Comparison of ENCODE assay signal across 1 cellular context in the genomic region with DNA sequence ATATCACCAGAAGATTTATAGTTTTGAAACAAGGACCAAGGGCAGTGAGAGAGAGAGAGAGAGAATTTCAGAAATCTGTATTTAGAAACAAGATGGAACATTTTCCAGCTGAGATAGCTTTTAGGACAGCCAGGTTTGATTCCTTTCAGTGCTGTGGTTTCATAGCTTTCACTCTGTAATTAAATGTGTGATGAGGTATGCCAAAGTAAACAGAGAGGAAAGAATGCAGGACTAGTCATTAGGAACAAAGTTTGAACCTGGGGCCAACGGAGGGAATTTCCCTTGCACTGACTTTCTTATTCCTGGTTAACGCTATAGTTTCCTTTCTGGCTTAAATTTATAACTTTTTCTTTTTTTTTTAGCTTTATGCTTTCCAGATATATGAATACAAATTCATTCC.
TF ChIP-seq lines count a peak whose summit lies in the region.

No MANE protein-coding gene starts in this region.

TF ChIP-seq in HepG2, 621 proteins besides CTCF, POLR2A, EP300 and RAD21 (continued from another document and continues in another):
- TF ChIP-seq, protein P1, sequence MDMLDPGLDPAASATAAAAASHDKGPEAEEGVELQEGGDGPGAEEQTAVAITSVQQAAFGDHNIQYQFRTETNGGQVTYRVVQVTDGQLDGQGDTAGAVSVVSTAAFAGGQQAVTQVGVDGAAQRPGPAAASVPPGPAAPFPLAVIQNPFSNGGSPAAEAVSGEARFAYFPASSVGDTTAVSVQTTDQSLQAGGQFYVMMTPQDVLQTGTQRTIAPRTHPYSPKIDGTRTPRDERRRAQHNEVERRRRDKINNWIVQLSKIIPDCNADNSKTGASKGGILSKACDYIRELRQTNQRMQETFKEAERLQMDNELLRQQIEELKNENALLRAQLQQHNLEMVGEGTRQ (IDR thresholded peaks at IDR 0.05; ENCODE audit: low read depth, low read length), result no peak
- TF ChIP-seq, protein P1 (CRISPR knock-in tag; IDR thresholded peaks at IDR 0.05; ENCODE audit: borderline replicate concordance), result no peak
- TF ChIP-seq ZNF205 (CRISPR knock-in tag; IDR thresholded peaks at IDR 0.05) (no peak), HHEX (CRISPR knock-in tag; IDR thresholded peaks at IDR 0.05) (no peak), ZNF83 (CRISPR knock-in tag; IDR thresholded peaks at IDR 0.05; ENCODE audit: borderline replicate concordance) (no peak), CENPT (CRISPR knock-in tag; IDR thresholded peaks at IDR 0.05; ENCODE audit: low read depth) (no peak), SALL1 (CRISPR knock-in tag; IDR thresholded peaks at IDR 0.05) (no peak), CREB1 (IDR thresholded peaks at IDR 0.05) (no peak), CREB1 (CRISPR knock-in tag; IDR thresholded peaks at IDR 0.05) (no peak), ZBTB44 (CRISPR knock-in tag; IDR thresholded peaks at IDR 0.05) (no peak), NFE2 (CRISPR knock-in tag; IDR thresholded peaks at IDR 0.05) (no peak), ZMYM2 (CRISPR knock-in tag; IDR thresholded peaks at IDR 0.05) (no peak), NKX3-1 (CRISPR knock-in tag; IDR thresholded peaks at IDR 0.05) (no peak), ZSCAN21 (CRISPR knock-in tag; IDR thresholded peaks at IDR 0.05; ENCODE audit: borderline replicate concordance) (no peak), RELA (CRISPR knock-in tag; IDR thresholded peaks at IDR 0.05) (peak; percentile 43; the same call in 1 of the 2 replicates), ZKSCAN5 (CRISPR knock-in tag; IDR thresholded peaks at IDR 0.05) (no peak), SOX13 (IDR thresholded peaks at IDR 0.05) (no peak), SOX13 (CRISPR knock-in tag; conservative IDR thresholded peaks at IDR 0.05 in 1 of 2, IDR thresholded peaks at IDR 0.05 in 1 of 2) (0 out of 4 replicates have a peak, but pooled peaks of 1 of the 2 experiments have one; percentile 44), FIP1L1 (IDR thresholded peaks at IDR 0.05; ENCODE audit: borderline replicate concordance, insufficient read depth, low read depth, low read length) (no peak), MED1 (CRISPR knock-in tag; IDR thresholded peaks at IDR 0.05) (no peak), FOXK2 (IDR thresholded peaks at IDR 0.05) (no peak), ZSCAN30 (CRISPR knock-in tag; IDR thresholded peaks at IDR 0.05) (no peak), PHB2 (IDR thresholded peaks at IDR 0.05; ENCODE audit: partially characterized antibody) (no peak), BORCS8-MEF2B (CRISPR knock-in tag; IDR thresholded peaks at IDR 0.05) (no peak), STAT6 (CRISPR knock-in tag; IDR thresholded peaks at IDR 0.05; ENCODE audit: borderline replicate concordance) (no peak), ZNF788 (CRISPR knock-in tag; IDR thresholded peaks at IDR 0.05; ENCODE audit: borderline replicate concordance) (no peak), TCF7L2 (IDR thresholded peaks at IDR 0.05; ENCODE audit: low read depth, low read length) (no peak), ZNF567 (CRISPR knock-in tag; IDR thresholded peaks at IDR 0.05; ENCODE audit: borderline replicate concordance) (no peak), NFKBIZ (CRISPR knock-in tag; IDR thresholded peaks at IDR 0.05) (0 out of 2 replicates have a peak, but pooled peaks have one; percentile 66), SMAD9 (CRISPR knock-in tag; IDR thresholded peaks at IDR 0.05) (no peak), NR2F2 (IDR thresholded peaks at IDR 0.05; ENCODE audit: borderline replicate concordance, low read depth) (no peak), ELF4 (CRISPR knock-in tag; IDR thresholded peaks at IDR 0.05; ENCODE audit: borderline replicate concordance) (no peak), ZNF441 (CRISPR knock-in tag; IDR thresholded peaks at IDR 0.05; ENCODE audit: borderline replicate concordance) (no peak), IKZF4 (CRISPR knock-in tag; IDR thresholded peaks at IDR 0.05; ENCODE audit: borderline replicate concordance, low read depth, not compliant biosample characterization) (no peak), TFE3 (CRISPR knock-in tag; IDR thresholded peaks at IDR 0.05) (no peak), BRCA1 (CRISPR knock-in tag; IDR thresholded peaks at IDR 0.05) (no peak), ATF6 (CRISPR knock-in tag; conservative IDR thresholded peaks at IDR 0.05) (no peak), FOXJ3 (CRISPR knock-in tag; IDR thresholded peaks at IDR 0.05; ENCODE audit: borderline replicate concordance) (no peak), ZNF800 (CRISPR knock-in tag; IDR thresholded peaks at IDR 0.05) (no peak), CEBPG (CRISPR knock-in tag; IDR thresholded peaks at IDR 0.05) (0 out of 2 replicates have a peak, but pooled peaks have one; percentile 5), TAF1 (CRISPR knock-in tag; IDR thresholded peaks at IDR 0.05) (no peak), ETV5 (CRISPR knock-in tag; IDR thresholded peaks at IDR 0.05; ENCODE audit: borderline replicate concordance) (peak; percentile 48; the same call in 1 of the 2 replicates), ZNF660 (CRISPR knock-in tag; IDR thresholded peaks at IDR 0.05; ENCODE audit: borderline replicate concordance, low read depth) (no peak), SOX6 (IDR thresholded peaks at IDR 0.05) (no peak), SOX6 (CRISPR knock-in tag; IDR thresholded peaks at IDR 0.05) (peak; percentile 18; the same call in 1 of the 2 replicates), KMT2A (CRISPR knock-in tag; IDR thresholded peaks at IDR 0.05) (no peak), RCOR2 (CRISPR knock-in tag; IDR thresholded peaks at IDR 0.05) (no peak)
- TF ChIP-seq, protein P2, sequence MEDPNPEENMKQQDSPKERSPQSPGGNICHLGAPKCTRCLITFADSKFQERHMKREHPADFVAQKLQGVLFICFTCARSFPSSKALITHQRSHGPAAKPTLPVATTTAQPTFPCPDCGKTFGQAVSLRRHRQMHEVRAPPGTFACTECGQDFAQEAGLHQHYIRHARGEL (CRISPR knock-in tag; IDR thresholded peaks at IDR 0.05), result no peak
- TF ChIP-seq, protein P3, sequence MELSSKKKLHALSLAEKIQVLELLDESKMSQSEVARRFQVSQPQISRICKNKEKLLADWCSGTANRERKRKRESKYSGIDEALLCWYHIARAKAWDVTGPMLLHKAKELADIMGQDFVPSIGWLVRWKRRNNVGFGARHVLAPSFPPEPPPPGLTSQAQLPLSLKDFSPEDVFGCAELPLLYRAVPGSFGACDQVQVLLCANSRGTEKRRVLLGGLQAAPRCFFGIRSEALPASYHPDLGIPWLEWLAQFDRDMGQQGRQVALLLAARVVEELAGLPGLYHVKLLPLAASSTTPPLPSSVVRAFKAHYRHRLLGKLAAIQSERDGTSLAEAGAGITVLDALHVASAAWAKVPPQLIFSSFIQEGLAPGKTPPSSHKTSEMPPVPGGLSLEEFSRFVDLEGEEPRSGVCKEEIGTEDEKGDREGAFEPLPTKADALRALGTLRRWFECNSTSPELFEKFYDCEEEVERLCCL (CRISPR knock-in tag; IDR thresholded peaks at IDR 0.05; ENCODE audit: borderline replicate concordance), result no peak
- TF ChIP-seq, protein P4, sequence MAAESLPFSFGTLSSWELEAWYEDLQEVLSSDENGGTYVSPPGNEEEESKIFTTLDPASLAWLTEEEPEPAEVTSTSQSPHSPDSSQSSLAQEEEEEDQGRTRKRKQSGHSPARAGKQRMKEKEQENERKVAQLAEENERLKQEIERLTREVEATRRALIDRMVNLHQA (CRISPR knock-in tag; IDR thresholded peaks at IDR 0.05), result no peak
- TF ChIP-seq, protein P5, sequence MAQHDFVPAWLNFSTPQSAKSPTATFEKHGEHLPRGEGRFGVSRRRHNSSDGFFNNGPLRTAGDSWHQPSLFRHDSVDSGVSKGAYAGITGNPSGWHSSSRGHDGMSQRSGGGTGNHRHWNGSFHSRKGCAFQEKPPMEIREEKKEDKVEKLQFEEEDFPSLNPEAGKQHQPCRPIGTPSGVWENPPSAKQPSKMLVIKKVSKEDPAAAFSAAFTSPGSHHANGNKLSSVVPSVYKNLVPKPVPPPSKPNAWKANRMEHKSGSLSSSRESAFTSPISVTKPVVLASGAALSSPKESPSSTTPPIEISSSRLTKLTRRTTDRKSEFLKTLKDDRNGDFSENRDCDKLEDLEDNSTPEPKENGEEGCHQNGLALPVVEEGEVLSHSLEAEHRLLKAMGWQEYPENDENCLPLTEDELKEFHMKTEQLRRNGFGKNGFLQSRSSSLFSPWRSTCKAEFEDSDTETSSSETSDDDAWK (CRISPR knock-in tag; IDR thresholded peaks at IDR 0.05), result no peak
- TF ChIP-seq, protein P6, sequence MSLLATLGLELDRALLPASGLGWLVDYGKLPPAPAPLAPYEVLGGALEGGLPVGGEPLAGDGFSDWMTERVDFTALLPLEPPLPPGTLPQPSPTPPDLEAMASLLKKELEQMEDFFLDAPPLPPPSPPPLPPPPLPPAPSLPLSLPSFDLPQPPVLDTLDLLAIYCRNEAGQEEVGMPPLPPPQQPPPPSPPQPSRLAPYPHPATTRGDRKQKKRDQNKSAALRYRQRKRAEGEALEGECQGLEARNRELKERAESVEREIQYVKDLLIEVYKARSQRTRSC (CRISPR knock-in tag; IDR thresholded peaks at IDR 0.05; ENCODE audit: low read depth), result no peak
- TF ChIP-seq, protein P7, sequence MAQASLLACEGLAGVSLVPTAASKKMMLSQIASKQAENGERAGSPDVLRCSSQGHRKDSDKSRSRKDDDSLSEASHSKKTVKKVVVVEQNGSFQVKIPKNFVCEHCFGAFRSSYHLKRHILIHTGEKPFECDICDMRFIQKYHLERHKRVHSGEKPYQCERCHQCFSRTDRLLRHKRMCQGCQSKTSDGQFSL (CRISPR knock-in tag; IDR thresholded peaks at IDR 0.05), result no peak
